Comparison of ENCODE assay signal across 8 cellular contexts in the genomic region with DNA sequence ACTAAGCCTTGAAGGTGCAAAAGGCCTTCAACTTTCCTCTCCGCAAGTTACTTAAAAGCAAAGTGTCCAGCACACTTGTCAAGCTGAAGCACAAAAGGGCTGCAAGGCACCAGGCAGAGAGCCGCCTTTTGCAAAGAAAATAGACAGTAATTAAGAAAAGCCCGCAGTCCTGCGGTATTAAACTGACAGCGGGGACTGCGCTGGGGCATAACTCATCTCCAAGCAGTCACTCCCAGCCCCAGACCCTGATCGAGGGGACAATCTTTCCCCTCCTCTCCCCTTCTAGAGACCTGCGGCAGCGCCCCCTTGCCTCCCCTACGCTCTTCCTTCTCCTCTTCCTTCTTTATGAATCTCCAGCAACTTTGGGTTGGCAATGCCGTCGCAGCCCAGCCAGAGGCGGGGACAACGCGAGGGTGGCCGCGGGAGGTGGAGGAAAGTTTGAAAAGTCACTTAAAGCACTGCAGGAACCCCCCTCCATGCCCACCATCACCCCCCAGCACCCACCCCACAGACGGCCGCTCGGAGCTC.
A peak's percentile ranks its signal among the peaks of the same experiment; 100 is the strongest.
DNase-seq lines count a peak whose midpoint lies in the region; ATAC-seq, FAIRE-seq and TF ChIP-seq lines count a peak whose summit lies in the region.

No MANE protein-coding gene starts in this region.

- no peak for DNase-seq in BJ (ENCODE audit: low read depth)
- peak; percentile 10 for DNase-seq in HTR-8/SVneo (ENCODE audit: insufficient read length, low spot score)
- DNase-seq in activated T-cell treated with anti-CD3 and anti-CD28 coated beads, Interleukin-2, amount 50 U/mL, for 72 hours: peak; percentile 2 to 11
- DNase-seq in stimulated activated CD4-positive, alpha-beta T cell treated with anti-CD3 and anti-CD28 coated beads, Interleukin-2, amount 100 ng/mL, for 4 hours (ENCODE audit: low read depth): peak; percentile 9
- DNase-seq in ureter (ENCODE audit: low spot score): no peak
- no peak for DNase-seq in CD1c-positive myeloid dendritic cell (ENCODE audit: extremely low spot score)

- CTCF ChIA-PET in BJ (lab: Yijun Ruan, JAX): interaction anchor here (0.9 kb wide), 1 partner anchor 40 kb away, joined by 3 read pairs; no protein-coding TSS in a partner anchor

- H3K27me3 ChIP-seq in BJ (ENCODE audit: control insufficient read depth, insufficient read depth, low read length): no peaks in the 10 kb centered on the region; the same call in 1 of the 2 replicates

- H3K27me3 Mint-ChIP-seq in activated T-cell treated with anti-CD3 and anti-CD28 coated beads, Interleukin-2, amount 50 U/mL, for 72 hours (ENCODE audit: low read depth): peaks cover 49% of the 10 kb centered on the region

- no peaks in the 10 kb centered on the region for H3K36me3 ChIP-seq in BJ (ENCODE audit: control insufficient read depth, insufficient read depth, low read length)

- no peak overlapping the region for H3K27ac Mint-ChIP-seq in activated T-cell treated with anti-CD3 and anti-CD28 coated beads, Interleukin-2, amount 50 U/mL, for 72 hours

- TF ChIP-seq CTCF in BJ (IDR thresholded peaks at IDR 0.05; ENCODE audit: insufficient read depth, low read depth, low read length): peak; percentile 29; the same call in 1 of the 2 replicates

- H3K36me3 Mint-ChIP-seq in activated T-cell treated with anti-CD3 and anti-CD28 coated beads, Interleukin-2, amount 50 U/mL, for 72 hours (ENCODE audit: insufficient read depth in 2 of 2): peaks cover 0 to 2% of the 10 kb centered on the region in 2 donors

- H3K4me3 Mint-ChIP-seq in activated T-cell treated with anti-CD3 and anti-CD28 coated beads, Interleukin-2, amount 50 U/mL, for 72 hours: peak overlapping the region; percentile 79 to 83

- peaks cover 22% of the 10 kb centered on the region for H3K4me1 Mint-ChIP-seq in activated T-cell treated with anti-CD3 and anti-CD28 coated beads, Interleukin-2, amount 50 U/mL, for 72 hours (ENCODE audit: low read depth)

- no peak for FAIRE-seq in HTR-8/SVneo (lab: Jason Lieb, UNC)

- POLR2A ChIA-PET in BJ (lab: Charles Lee): no interaction called here

- H3K9me3 Mint-ChIP-seq in activated T-cell treated with anti-CD3 and anti-CD28 coated beads, Interleukin-2, amount 50 U/mL, for 72 hours: no peaks in the 10 kb centered on the region

- peak; percentile 10 to 26 for ATAC-seq in activated T-cell treated with anti-CD3 and anti-CD28 coated beads, Interleukin-2, amount 50 U/mL, for 72 hours (replicated peaks in 1 of 2)
- no peak for ATAC-seq in GM18520 (IDR thresholded peaks at IDR 0.05; ENCODE audit: unreplicated experiment)

- H3K4me3 ChIP-seq in BJ (ENCODE audit: low read depth, low read length): peak overlapping the region; percentile 56
- peak overlapping the region; percentile 80 for H3K4me3 ChIP-seq in iPS-11a (ENCODE audit: low read depth, low read length)

Comparison
In these comparisons a context has a peak if more than half of its experiments do, and no peak if none do; other contexts are left out.
1. DNase-seq: peak in HTR-8/SVneo (single experiment), activated T-cell treated with anti-CD3 and anti-CD28 coated beads, Interleukin-2, amount 50 U/mL, for 72 hours (2 of 2) and stimulated activated CD4-positive, alpha-beta T cell treated with anti-CD3 and anti-CD28 coated beads, Interleukin-2, amount 100 ng/mL, for 4 hours (single experiment); none in BJ (single experiment), ureter (single experiment) and CD1c-positive myeloid dendritic cell (single experiment).